Comparison of ENCODE assay signal across 1 cellular context in the genomic region with DNA sequence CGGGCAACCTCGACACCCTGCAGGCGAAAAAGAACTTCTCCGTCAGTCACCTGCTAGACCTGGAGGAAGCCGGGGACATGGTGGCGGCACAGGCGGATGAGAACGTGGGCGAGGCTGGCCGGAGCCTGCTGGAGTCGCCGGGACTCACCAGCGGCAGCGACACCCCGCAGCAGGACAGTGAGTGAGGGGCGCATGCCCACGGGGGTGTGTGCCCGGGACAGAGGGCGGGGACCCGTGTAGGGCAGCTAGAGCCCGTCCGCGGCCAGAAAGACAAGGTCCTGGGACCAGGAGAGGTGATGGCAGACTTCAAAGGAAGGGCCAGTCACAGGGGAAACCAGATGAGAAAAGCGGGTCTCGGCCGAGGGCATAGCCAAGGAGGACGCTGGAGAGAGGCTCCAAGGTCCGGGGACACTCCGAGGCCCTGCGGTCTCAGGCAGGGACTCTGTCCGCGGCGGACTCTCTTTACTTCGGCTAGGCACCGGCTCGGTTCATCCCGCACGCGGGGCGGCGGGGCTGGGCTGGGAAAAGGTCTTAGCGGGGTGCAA.
TF ChIP-seq lines count a peak whose summit lies in the region.

No MANE protein-coding gene starts in this region.

TF ChIP-seq in GM12878, 131 proteins besides CTCF, POLR2A, EP300 and RAD21 (continued from another document):
- TF ChIP-seq, protein P1, sequence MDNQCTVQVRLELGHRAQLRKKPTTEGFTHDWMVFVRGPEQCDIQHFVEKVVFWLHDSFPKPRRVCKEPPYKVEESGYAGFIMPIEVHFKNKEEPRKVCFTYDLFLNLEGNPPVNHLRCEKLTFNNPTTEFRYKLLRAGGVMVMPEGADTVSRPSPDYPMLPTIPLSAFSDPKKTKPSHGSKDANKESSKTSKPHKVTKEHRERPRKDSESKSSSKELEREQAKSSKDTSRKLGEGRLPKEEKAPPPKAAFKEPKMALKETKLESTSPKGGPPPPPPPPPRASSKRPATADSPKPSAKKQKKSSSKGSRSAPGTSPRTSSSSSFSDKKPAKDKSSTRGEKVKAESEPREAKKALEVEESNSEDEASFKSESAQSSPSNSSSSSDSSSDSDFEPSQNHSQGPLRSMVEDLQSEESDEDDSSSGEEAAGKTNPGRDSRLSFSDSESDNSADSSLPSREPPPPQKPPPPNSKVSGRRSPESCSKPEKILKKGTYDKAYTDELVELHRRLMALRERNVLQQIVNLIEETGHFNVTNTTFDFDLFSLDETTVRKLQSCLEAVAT (IDR thresholded peaks at IDR 0.05): no peak
- TF ChIP-seq POLR2AphosphoS5 (IDR thresholded peaks at IDR 0.05; ENCODE audit: low read length) (no peak), NR2F1 (conservative IDR thresholded peaks at IDR 0.05) (0 out of 2 replicates have a peak, but pooled peaks have one; percentile 9), BMI1 (IDR thresholded peaks at IDR 0.05; ENCODE audit: borderline replicate concordance) (no peak), STAT1 (conservative IDR thresholded peaks at IDR 0.05) (no peak), SMAD5 (IDR thresholded peaks at IDR 0.05; ENCODE audit: low read depth) (no peak), NR2C1 (IDR thresholded peaks at IDR 0.05) (no peak), SUZ12 (IDR thresholded peaks at IDR 0.05; ENCODE audit: unreplicated experiment) (peak; percentile 40), BHLHE40 (IDR thresholded peaks at IDR 0.05; ENCODE audit: borderline replicate concordance in 1 of 2, low read depth in 2 of 2, low read length in 1 of 2) (peak in 1 of 2 experiments; percentile 52; a peak in 2 of 4 replicates), LARP7 (IDR thresholded peaks at IDR 0.05) (peak; percentile 46; the same call in 1 of the 2 replicates), GATAD2B (conservative IDR thresholded peaks at IDR 0.05; ENCODE audit: low read depth) (0 out of 2 replicates have a peak, but pooled peaks have one; percentile 43)
- TF ChIP-seq, protein P2, sequence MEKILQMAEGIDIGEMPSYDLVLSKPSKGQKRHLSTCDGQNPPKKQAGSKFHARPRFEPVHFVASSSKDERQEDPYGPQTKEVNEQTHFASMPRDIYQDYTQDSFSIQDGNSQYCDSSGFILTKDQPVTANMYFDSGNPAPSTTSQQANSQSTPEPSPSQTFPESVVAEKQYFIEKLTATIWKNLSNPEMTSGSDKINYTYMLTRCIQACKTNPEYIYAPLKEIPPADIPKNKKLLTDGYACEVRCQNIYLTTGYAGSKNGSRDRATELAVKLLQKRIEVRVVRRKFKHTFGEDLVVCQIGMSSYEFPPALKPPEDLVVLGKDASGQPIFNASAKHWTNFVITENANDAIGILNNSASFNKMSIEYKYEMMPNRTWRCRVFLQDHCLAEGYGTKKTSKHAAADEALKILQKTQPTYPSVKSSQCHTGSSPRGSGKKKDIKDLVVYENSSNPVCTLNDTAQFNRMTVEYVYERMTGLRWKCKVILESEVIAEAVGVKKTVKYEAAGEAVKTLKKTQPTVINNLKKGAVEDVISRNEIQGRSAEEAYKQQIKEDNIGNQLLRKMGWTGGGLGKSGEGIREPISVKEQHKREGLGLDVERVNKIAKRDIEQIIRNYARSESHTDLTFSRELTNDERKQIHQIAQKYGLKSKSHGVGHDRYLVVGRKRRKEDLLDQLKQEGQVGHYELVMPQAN (conservative IDR thresholded peaks at IDR 0.05): peak; percentile 25; the same call in 1 of the 2 replicates
- TF ChIP-seq, protein P3, sequence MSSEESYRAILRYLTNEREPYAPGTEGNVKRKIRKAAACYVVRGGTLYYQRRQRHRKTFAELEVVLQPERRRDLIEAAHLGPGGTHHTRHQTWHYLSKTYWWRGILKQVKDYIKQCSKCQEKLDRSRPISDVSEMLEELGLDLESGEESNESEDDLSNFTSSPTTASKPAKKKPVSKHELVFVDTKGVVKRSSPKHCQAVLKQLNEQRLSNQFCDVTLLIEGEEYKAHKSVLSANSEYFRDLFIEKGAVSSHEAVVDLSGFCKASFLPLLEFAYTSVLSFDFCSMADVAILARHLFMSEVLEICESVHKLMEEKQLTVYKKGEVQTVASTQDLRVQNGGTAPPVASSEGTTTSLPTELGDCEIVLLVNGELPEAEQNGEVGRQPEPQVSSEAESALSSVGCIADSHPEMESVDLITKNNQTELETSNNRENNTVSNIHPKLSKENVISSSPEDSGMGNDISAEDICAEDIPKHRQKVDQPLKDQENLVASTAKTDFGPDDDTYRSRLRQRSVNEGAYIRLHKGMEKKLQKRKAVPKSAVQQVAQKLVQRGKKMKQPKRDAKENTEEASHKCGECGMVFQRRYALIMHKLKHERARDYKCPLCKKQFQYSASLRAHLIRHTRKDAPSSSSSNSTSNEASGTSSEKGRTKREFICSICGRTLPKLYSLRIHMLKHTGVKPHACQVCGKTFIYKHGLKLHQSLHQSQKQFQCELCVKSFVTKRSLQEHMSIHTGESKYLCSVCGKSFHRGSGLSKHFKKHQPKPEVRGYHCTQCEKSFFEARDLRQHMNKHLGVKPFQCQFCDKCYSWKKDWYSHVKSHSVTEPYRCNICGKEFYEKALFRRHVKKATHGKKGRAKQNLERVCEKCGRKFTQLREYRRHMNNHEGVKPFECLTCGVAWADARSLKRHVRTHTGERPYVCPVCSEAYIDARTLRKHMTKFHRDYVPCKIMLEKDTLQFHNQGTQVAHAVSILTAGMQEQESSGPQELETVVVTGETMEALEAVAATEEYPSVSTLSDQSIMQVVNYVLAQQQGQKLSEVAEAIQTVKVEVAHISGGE (CRISPR knock-in tag; IDR thresholded peaks at IDR 0.05): no peak
- TF ChIP-seq, protein P4, sequence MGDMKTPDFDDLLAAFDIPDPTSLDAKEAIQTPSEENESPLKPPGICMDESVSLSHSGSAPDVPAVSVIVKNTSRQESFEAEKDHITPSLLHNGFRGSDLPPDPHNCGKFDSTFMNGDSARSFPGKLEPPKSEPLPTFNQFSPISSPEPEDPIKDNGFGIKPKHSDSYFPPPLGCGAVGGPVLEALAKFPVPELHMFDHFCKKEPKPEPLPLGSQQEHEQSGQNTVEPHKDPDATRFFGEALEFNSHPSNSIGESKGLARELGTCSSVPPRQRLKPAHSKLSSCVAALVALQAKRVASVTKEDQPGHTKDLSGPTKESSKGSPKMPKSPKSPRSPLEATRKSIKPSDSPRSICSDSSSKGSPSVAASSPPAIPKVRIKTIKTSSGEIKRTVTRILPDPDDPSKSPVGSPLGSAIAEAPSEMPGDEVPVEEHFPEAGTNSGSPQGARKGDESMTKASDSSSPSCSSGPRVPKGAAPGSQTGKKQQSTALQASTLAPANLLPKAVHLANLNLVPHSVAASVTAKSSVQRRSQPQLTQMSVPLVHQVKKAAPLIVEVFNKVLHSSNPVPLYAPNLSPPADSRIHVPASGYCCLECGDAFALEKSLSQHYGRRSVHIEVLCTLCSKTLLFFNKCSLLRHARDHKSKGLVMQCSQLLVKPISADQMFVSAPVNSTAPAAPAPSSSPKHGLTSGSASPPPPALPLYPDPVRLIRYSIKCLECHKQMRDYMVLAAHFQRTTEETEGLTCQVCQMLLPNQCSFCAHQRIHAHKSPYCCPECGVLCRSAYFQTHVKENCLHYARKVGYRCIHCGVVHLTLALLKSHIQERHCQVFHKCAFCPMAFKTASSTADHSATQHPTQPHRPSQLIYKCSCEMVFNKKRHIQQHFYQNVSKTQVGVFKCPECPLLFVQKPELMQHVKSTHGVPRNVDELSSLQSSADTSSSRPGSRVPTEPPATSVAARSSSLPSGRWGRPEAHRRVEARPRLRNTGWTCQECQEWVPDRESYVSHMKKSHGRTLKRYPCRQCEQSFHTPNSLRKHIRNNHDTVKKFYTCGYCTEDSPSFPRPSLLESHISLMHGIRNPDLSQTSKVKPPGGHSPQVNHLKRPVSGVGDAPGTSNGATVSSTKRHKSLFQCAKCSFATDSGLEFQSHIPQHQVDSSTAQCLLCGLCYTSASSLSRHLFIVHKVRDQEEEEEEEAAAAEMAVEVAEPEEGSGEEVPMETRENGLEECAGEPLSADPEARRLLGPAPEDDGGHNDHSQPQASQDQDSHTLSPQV (IDR thresholded peaks at IDR 0.05): no peak
TF ChIP-seq in GM12878: peak in this region for 6.
